ENCODE assay signal across 22 cellular contexts in genomic region chr12:6275609-6276246, GRCh38. TPM values are rescaled to one million over a fixed set of nuclear protein-coding genes. Genes with fewer than 3 reads are reported as not detected.
DNase-seq lines count a peak whose midpoint lies in the region; ATAC-seq, FAIRE-seq and TF ChIP-seq lines count a peak whose summit lies in the region.
"Had no signal": no experiment of that assay in that cellular context is flagged by ENCODE, and none has a peak within 500 bp of the region (broad histone marks: within the 10 kb centered on the region; RNA-seq: fewer than 3 reads in every experiment).

No MANE protein-coding gene starts in this region.

- no peaks in the 10 kb centered on the region for H3K36me3 Mint-ChIP-seq in activated CD4-positive, alpha-beta T cell treated with anti-CD3 and anti-CD28 coated beads, Interleukin-2, amount 10 ng/mL, durations not matched to agents 7 days and 5 days (ENCODE audit: low read depth)

- TF ChIP-seq CTCF in HepG2 (CRISPR knock-in tag; IDR thresholded peaks at IDR 0.05) (no peak), suprapubic skin (IDR thresholded peaks at IDR 0.05) (no peak)

- peak overlapping the region; percentile 25; the same call in 1 of the 2 replicates for H3K4me2 ChIP-seq in HepG2 (ENCODE audit: low read depth, low read length)

- H3K79me2 ChIP-seq in HepG2 (ENCODE audit: insufficient read depth, low read length): no peaks in the 10 kb centered on the region

- 39% methylated on average over 13 of the region's 15 CpGs for WGBS in HepG2 (ENCODE audit: low lambda C conversion rate)
- WGBS in suprapubic skin: 92% methylated on average over 15 of the region's 15 CpGs

- peaks cover 54% of the 10 kb centered on the region for H3K4me1 ChIP-seq in NT2/D1 (ENCODE audit: insufficient read depth, insufficient read length)
- peaks cover 82% of the 10 kb centered on the region for H3K4me1 ChIP-seq in HepG2 (ENCODE audit: insufficient read depth, low read length)
- peaks cover 67% of the 10 kb centered on the region for H3K4me1 ChIP-seq in suprapubic skin

- TF ChIP-seq POLR2A in HepG2 (IDR thresholded peaks at IDR 0.05; ENCODE audit: insufficient read depth in 1 of 2, low read depth in 2 of 2, low read length in 2 of 2) (no peak), suprapubic skin (IDR thresholded peaks at IDR 0.05) (no peak)

- no peak overlapping the region for H3K27ac Mint-ChIP-seq in activated CD4-positive, alpha-beta T cell treated with anti-CD3 and anti-CD28 coated beads, Interleukin-2, amount 10 ng/mL, durations not matched to agents 7 days and 5 days

- H3K4me3 Mint-ChIP-seq in activated CD4-positive, alpha-beta T cell treated with anti-CD3 and anti-CD28 coated beads, Interleukin-2, amount 10 ng/mL, durations not matched to agents 7 days and 5 days: no peak overlapping the region

- H2AFZ ChIP-seq in HepG2 (ENCODE audit: low read length): no peak overlapping the region

- H3K36me3 ChIP-seq in NT2/D1 (ENCODE audit: insufficient read depth, insufficient read length, low read length): no peaks in the 10 kb centered on the region
- H3K36me3 ChIP-seq in HepG2 (replicated peaks in 1 of 2; ENCODE audit: control insufficient read depth in 1 of 2, insufficient read depth in 2 of 2, low read length in 2 of 2): no peaks in the 10 kb centered on the region
- no peaks in the 10 kb centered on the region for H3K36me3 ChIP-seq in suprapubic skin
- H3K36me3 ChIP-seq: BE2C, MG63 had no signal

- in situ Hi-C loops in HepG2 (cut with HindIII; ENCODE audit: extremely low pct_ligation_motif_present, low pct_unique_long_range_greater_than_20kb): loop anchor here (5.0 kb wide), 3 partner anchors 43 to 213 kb away; no protein-coding TSS in a partner anchor

- ATAC-seq in HepG2: no peak

- no peaks in the 10 kb centered on the region for H3K9me3 ChIP-seq in NT2/D1 (ENCODE audit: insufficient read depth, low read length)
- H3K9me3 ChIP-seq in HepG2 (ENCODE audit: low read length): no peaks in the 10 kb centered on the region
- H3K9me3 ChIP-seq in suprapubic skin: no peaks in the 10 kb centered on the region
- H3K9me3 ChIP-seq: BE2C, MG63 had no signal

- no peaks in the 10 kb centered on the region for H3K9me3 Mint-ChIP-seq in activated CD4-positive, alpha-beta T cell treated with anti-CD3 and anti-CD28 coated beads, Interleukin-2, amount 10 ng/mL, durations not matched to agents 7 days and 5 days

- no peak for TF ChIP-seq RAD21 in HepG2 (CRISPR knock-in tag; IDR thresholded peaks at IDR 0.05)

- BruUV-seq in HepG2 (replicated peaks; lab: Mats Ljungman, UMichigan): no TSS peak

- POLR2A ChIA-PET in HepG2 (lab: Yijun Ruan, JAX): interaction anchor here (0.9 to 1.1 kb wide), 3 partner anchors 12 to 205 kb away, joined by 3 to 4 read pairs (median 3); no protein-coding TSS in a partner anchor
- POLR2A ChIA-PET in activated CD4-positive, alpha-beta T cell treated with anti-CD3 and anti-CD28 coated beads, Interleukin-2, amount 10 ng/mL, durations not matched to agents 7 days and 5 days (lab: Charles Lee): no interaction called here

- H3K9ac ChIP-seq in NT2/D1 (ENCODE audit: insufficient read length, low read depth) (peak overlapping the region; percentile 33), HepG2 (ENCODE audit: insufficient read depth, low read depth, low read length) (no peak overlapping the region)

- no peaks in the 10 kb centered on the region for H4K20me1 ChIP-seq in HepG2 (ENCODE audit: insufficient read depth, low read length)

- CTCF ChIA-PET in HepG2 (lab: Yijun Ruan, JAX; ENCODE audit: low intra/inter-chr PET ratio, low total read pairs): no interaction called here
- CTCF ChIA-PET in activated CD4-positive, alpha-beta T cell treated with anti-CD3 and anti-CD28 coated beads, Interleukin-2, amount 10 ng/mL, durations not matched to agents 7 days and 5 days (lab: Charles Lee): interaction anchor here (0.6 to 1.7 kb wide), 5 partner anchors 8 to 292 kb away, joined by 3 to 5 read pairs (median 3); no protein-coding TSS in a partner anchor

- intact Hi-C loops in HepG2 (cut with micrococcal nuclease; ENCODE audit: unreplicated experiment) (no loop called here), posterior vena cava (cut with DNase I) (loop anchor here in 1 of 2 donors (2.0 kb wide), 1 partner anchor 43 kb away; no protein-coding TSS in a partner anchor)

- H3K4me3 ChIP-seq in NT2/D1 (ENCODE audit: insufficient read length, low read depth) (no peak overlapping the region), HepG2 (replicated peaks in 1 of 3; ENCODE audit: insufficient read depth in 1 of 3, low read depth in 2 of 3, low read length in 3 of 3) (no peak overlapping the region), suprapubic skin (no peak overlapping the region)
- H3K4me3 ChIP-seq: MG63 had no signal

- H3K27me3 ChIP-seq in NT2/D1 (ENCODE audit: insufficient read depth, insufficient read length): no peaks in the 10 kb centered on the region
- peaks cover 0 to 17% of the 10 kb centered on the region in 2 experiments; a peak in 4 of 5 replicates for H3K27me3 ChIP-seq in HepG2 (ENCODE audit: control insufficient read depth in 1 of 2, insufficient read depth in 2 of 2, low read length in 2 of 2)
- no peaks in the 10 kb centered on the region for H3K27me3 ChIP-seq in suprapubic skin
- H3K27me3 ChIP-seq: BE2C, MG63 had no signal

- H3K4me1 Mint-ChIP-seq in activated CD4-positive, alpha-beta T cell treated with anti-CD3 and anti-CD28 coated beads, Interleukin-2, amount 10 ng/mL, durations not matched to agents 7 days and 5 days: peaks cover 8% of the 10 kb centered on the region

- no peak for DNase-seq in NT2/D1 (ENCODE audit: low read depth, low spot score)
- no peak for DNase-seq in HepG2 (ENCODE audit: low spot score)
- peak; percentile 17 for DNase-seq in posterior vena cava (ENCODE audit: low spot score)
- DNase-seq in suprapubic skin (ENCODE audit: low spot score in 2 of 2): no peak
- DNase-seq in SIG-M5 treated with dmso at 0.1 percent for 504 hours (lab: John Stamatoyannopoulos, UW; ENCODE audit: unreplicated experiment): no peak
- no peak for DNase-seq in epidermal melanocyte (ENCODE audit: insufficient read length, low spot score)
- no peak for DNase-seq in activated CD4-positive, alpha-beta T cell treated with anti-CD3 and anti-CD28 coated beads, Interleukin-2, amount 10 ng/mL, durations not matched to agents 7 days and 5 days
- DNase-seq: BE2C, DMS79, MG63, NCI-H1417, NCI-H1694 treated with DMSO at 0.1 percent for 48 hours, NCI-H2081 treated with DMSO at 0.1 percent for 48 hours, NCI-H2171 treated with DMSO at 0.1 percent for 48 hours, NCI-H446, NCI-H526, OCI-M1 had no signal

- FAIRE-seq in HepG2 (lab: Jason Lieb, UNC): no peak
- FAIRE-seq: D721Med, RCC 7860 had no signal

- H3K27me3 Mint-ChIP-seq in activated CD4-positive, alpha-beta T cell treated with anti-CD3 and anti-CD28 coated beads, Interleukin-2, amount 10 ng/mL, durations not matched to agents 7 days and 5 days: peaks cover 36% of the 10 kb centered on the region

- H3K27ac ChIP-seq in HepG2 (ENCODE audit: extremely low read length, insufficient read depth, low read length) (no peak overlapping the region), suprapubic skin (peak overlapping the region; percentile 34)

- TF ChIP-seq EP300 in HepG2 (IDR thresholded peaks at IDR 0.05; ENCODE audit: low read depth in 2 of 2, low read length in 2 of 2) (no peak), HepG2 (CRISPR knock-in tag; IDR thresholded peaks at IDR 0.05; ENCODE audit: borderline replicate concordance) (no peak), suprapubic skin (IDR thresholded peaks at IDR 0.05) (no peak)

TF ChIP-seq in HepG2, 621 proteins besides CTCF, POLR2A, EP300 and RAD21 (continues in another document):
- TF ChIP-seq KLF12 (CRISPR knock-in tag; IDR thresholded peaks at IDR 0.05; ENCODE audit: borderline replicate concordance) (no peak), HNF4A (CRISPR knock-in tag; IDR thresholded peaks at IDR 0.05) (peak; percentile 47), FOXP1 (IDR thresholded peaks at IDR 0.05) (no peak), FOXP1 (CRISPR knock-in tag; IDR thresholded peaks at IDR 0.05) (no peak), GTF3A (CRISPR knock-in tag; conservative IDR thresholded peaks at IDR 0.05) (no peak)
- TF ChIP-seq, protein P1, sequence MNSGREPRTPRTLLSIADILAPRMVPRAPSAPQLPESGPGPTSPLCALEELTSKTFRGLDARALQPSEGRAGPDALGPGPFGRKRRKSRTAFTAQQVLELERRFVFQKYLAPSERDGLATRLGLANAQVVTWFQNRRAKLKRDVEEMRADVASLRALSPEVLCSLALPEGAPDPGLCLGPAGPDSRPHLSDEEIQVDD (CRISPR knock-in tag; IDR thresholded peaks at IDR 0.05; ENCODE audit: borderline replicate concordance): no peak

RNA-seq across cellular contexts. Expression of gene PLEKHG6, which starts 34.8 kb away (rescaled TPM):
- total RNA-seq in HepG2 (2016; rRNA removed; fragmentation: Illumina TruSeq; extraction: Trizol) (13.1 and 18.9 TPM in 2 replicates), posterior vena cava (under 1 TPM in 1 of 2 donors, not detected in 1; 0.51 TPM), suprapubic skin (10 to 100 TPM; 12.4 to 29.9 (median 27.8) TPM)
- total RNA-seq in HepG2 (2016; cell fraction: cytosol; rRNA removed; fragmentation: Illumina TruSeq; extraction: Trizol; ENCODE audit: low read depth): 11.1 and 14.7 TPM in 2 replicates
- total RNA-seq in HepG2 (2016; cell fraction: insoluble cytoplasmic fraction; rRNA removed; fragmentation: Illumina TruSeq; extraction: Trizol): 15.0 and 16.9 TPM in 2 replicates
- total RNA-seq in HepG2 (2016; cell fraction: membrane; rRNA removed; fragmentation: Illumina TruSeq; extraction: Trizol): 23.7 TPM in 2 replicates
- total RNA-seq in HepG2 (2016; cell fraction: nucleus; rRNA removed; fragmentation: Illumina TruSeq; extraction: Trizol): 15.6 and 19.7 TPM in 2 replicates
- polyA plus RNA-seq in HepG2 (2011; rRNA removed): 17.0 and 26.8 TPM in 2 replicates
- polyA plus RNA-seq in HepG2 (2011; cell fraction: cytosol; rRNA removed): 12.8 and 29.8 TPM in 2 replicates
- 20.1 and 50.9 TPM in 2 replicates for polyA plus RNA-seq in HepG2 (2011; cell fraction: nucleus; rRNA removed)
- 16.4 and 22.2 TPM in 2 replicates for polyA plus RNA-seq in HepG2 (2012)
- 16.0 and 16.1 TPM in 2 replicates for polyA plus RNA-seq in HepG2 (2016; cell fraction: cytosol; fragmentation: Illumina TruSeq; extraction: Trizol; ENCODE audit: low read depth)
- polyA plus RNA-seq in HepG2 (2016; cell fraction: insoluble cytoplasmic fraction; fragmentation: Illumina TruSeq; extraction: Trizol; ENCODE audit: low read depth): 15.2 and 21.6 TPM in 2 replicates
- polyA plus RNA-seq in HepG2 (2016; cell fraction: membrane; fragmentation: Illumina TruSeq; extraction: Trizol; ENCODE audit: low read depth): 20.3 and 26.3 TPM in 2 replicates
- 28.0 and 30.9 TPM in 2 replicates for polyA plus RNA-seq in HepG2 (2016; cell fraction: nucleus; fragmentation: Illumina TruSeq; extraction: Trizol; ENCODE audit: insufficient read depth, low read depth)
- 0.70 and 23.3 TPM in 2 replicates for polyA minus RNA-seq in HepG2 (2011; rRNA and poly(A)+ RNA removed; ENCODE audit: low replicate concordance)
- 8.8 and 12.8 TPM in 2 replicates for polyA minus RNA-seq in HepG2 (2011; cell fraction: cytosol; rRNA and poly(A)+ RNA removed)
- polyA minus RNA-seq in HepG2 (2011; cell fraction: nucleus; rRNA and poly(A)+ RNA removed): 13.3 and 16.5 TPM in 2 replicates
- not detected for total RNA-seq in activated CD4-positive, alpha-beta T cell treated with anti-CD3 and anti-CD28 coated beads, Interleukin-2, amount 10 ng/mL, durations not matched to agents 7 days and 5 days
- total RNA-seq: A673, LHCN-M2, SK-MEL-5 had no signal

Comparison
In these comparisons a context has a peak if more than half of its experiments do, and no peak if none do; other contexts are left out.
1. RNA of gene PLEKHG6, which starts 34.8 kb away (total RNA-seq): 12.4 to 29.9 TPM in suprapubic skin and 11.1 to 23.7 TPM in HepG2; 0.51 TPM in posterior vena cava and not detected in activated CD4-positive, alpha-beta T cell treated with anti-CD3 and anti-CD28 coated beads, Interleukin-2, amount 10 ng/mL, durations not matched to agents 7 days and 5 days; every median in the first group is over 4 times any median in the second.